Comparison of ENCODE assay signal across 12 cellular contexts in genomic region chr6:25869840-25870239, GRCh38. TPM values are rescaled to one million over a fixed set of nuclear protein-coding genes. Genes with fewer than 3 reads are reported as not detected.
"Had no signal": no experiment of that assay in that cellular context is flagged by ENCODE, and none has a peak within 500 bp of the region (broad histone marks: within the 10 kb centered on the region; RNA-seq: fewer than 3 reads in every experiment).

No MANE protein-coding gene starts in this region.

- H3K9ac ChIP-seq: GM23248, KMS-11 had no signal

- ATAC-seq: HCT116 had no signal

- H3K27ac ChIP-seq: GM23248, KMS-11 had no signal

- FAIRE-seq: HTR-8/SVneo had no signal

- H2AFZ ChIP-seq: GM23248 had no signal

- H3K4me3 ChIP-seq: GM23248, HAP-1 had no signal

- H3K4me2 ChIP-seq: KMS-11 had no signal

- DNase-seq: GM23248, GOT3, H7, HFFc6, Karpas-422, KBM-7 had no signal

- H3K36me3 ChIP-seq: HAP-1 had no signal

- H3K9me3 ChIP-seq: HAP-1 had no signal

- H3K4me1 ChIP-seq: HAP-1 had no signal

RNA-seq across cellular contexts. Expression of gene SLC17A3, which starts 4.2 kb away (rescaled TPM):
- total RNA-seq: GM23248, H7, HFFc6, HT-29 had no signal
- polyA plus RNA-seq: GM23248 had no signal

RNA-seq across cellular contexts. Expression of gene SLC17A1, which starts 38.0 kb away (rescaled TPM):
- total RNA-seq: GM23248, H4, H7, HFFc6, HT-29 had no signal
- polyA plus RNA-seq: GM23248 had no signal
